ENCODE assay signal across 1 cellular context in genomic region chr2:233251306-233252116, GRCh38.
A peak's percentile ranks its signal among the peaks of the same experiment; 100 is the strongest.
TF ChIP-seq lines count a peak whose summit lies in the region.

TSS of gene ATG16L1 (plus strand) at chr2:233251673. CDS start at chr2:233251828, 155 bp downstream.

TF ChIP-seq in A549, 52 proteins besides CTCF, POLR2A, EP300 and RAD21 (continued from another document):
- TF ChIP-seq ELK1 (IDR thresholded peaks at IDR 0.05; ENCODE audit: low read depth, low read length): no peak
- TF ChIP-seq EHMT2 (IDR thresholded peaks at IDR 0.05; ENCODE audit: low read depth): no peak
- 0 out of 2 replicates have a peak, but pooled peaks have one; percentile 73 for TF ChIP-seq MAZ (IDR thresholded peaks at IDR 0.05; ENCODE audit: borderline replicate concordance, low read depth, low read length)
- TF ChIP-seq FOXS1 (CRISPR knock-in tag; IDR thresholded peaks at IDR 0.05): no peak
- TF ChIP-seq EHF (CRISPR knock-in tag; IDR thresholded peaks at IDR 0.05): no peak
- no peak for TF ChIP-seq RNF2 (IDR thresholded peaks at IDR 0.05; ENCODE audit: borderline replicate concordance, low read depth)
- no peak for TF ChIP-seq REST (IDR thresholded peaks at IDR 0.05)
- peak; percentile 83 for TF ChIP-seq PHF8 (IDR thresholded peaks at IDR 0.05; ENCODE audit: borderline replicate concordance, low read depth)
- no peak for TF ChIP-seq ATOH8 (CRISPR knock-in tag; IDR thresholded peaks at IDR 0.05; ENCODE audit: low read depth)
- no peak for TF ChIP-seq ZSCAN20 (CRISPR knock-in tag; IDR thresholded peaks at IDR 0.05)
- no peak for TF ChIP-seq ZFP36 (IDR thresholded peaks at IDR 0.05; ENCODE audit: borderline replicate concordance, partially characterized antibody)
- no peak for TF ChIP-seq GATA3 (IDR thresholded peaks at IDR 0.05; ENCODE audit: borderline replicate concordance)
- TF ChIP-seq USF2 (IDR thresholded peaks at IDR 0.05): no peak
- TF ChIP-seq NR3C1 (IDR thresholded peaks at IDR 0.05): no peak
- peak; percentile 99; the same call in 1 of the 2 replicates for TF ChIP-seq KDM1A (IDR thresholded peaks at IDR 0.05; ENCODE audit: low read depth)
- TF ChIP-seq FOSL2 (IDR thresholded peaks at IDR 0.05): no peak
- TF ChIP-seq FOSL2 (CRISPR knock-in tag; IDR thresholded peaks at IDR 0.05): peak; percentile 48; the same call in 1 of the 2 replicates
- no peak for TF ChIP-seq HES2 (IDR thresholded peaks at IDR 0.05)
- no peak for TF ChIP-seq TP53 (CRISPR knock-in tag; IDR thresholded peaks at IDR 0.05)
- no peak; a peak in 1 of 4 replicates for TF ChIP-seq CEBPB (IDR thresholded peaks at IDR 0.05)
- no peak for TF ChIP-seq CHD2 (IDR thresholded peaks at IDR 0.05; ENCODE audit: low read length, partially characterized antibody)
- no peak for TF ChIP-seq FOSB (CRISPR knock-in tag; IDR thresholded peaks at IDR 0.05)
- no peak for TF ChIP-seq CBX8 (IDR thresholded peaks at IDR 0.05)
- no peak for TF ChIP-seq RARB (CRISPR knock-in tag; IDR thresholded peaks at IDR 0.05)
- TF ChIP-seq SREBF2 (IDR thresholded peaks at IDR 0.05): no peak
- TF ChIP-seq CHD4 (IDR thresholded peaks at IDR 0.05; ENCODE audit: borderline replicate concordance): no peak; the same call in 1 of the 2 replicates
